Comparison of ENCODE assay signal across 35 cellular contexts in the genomic region with DNA sequence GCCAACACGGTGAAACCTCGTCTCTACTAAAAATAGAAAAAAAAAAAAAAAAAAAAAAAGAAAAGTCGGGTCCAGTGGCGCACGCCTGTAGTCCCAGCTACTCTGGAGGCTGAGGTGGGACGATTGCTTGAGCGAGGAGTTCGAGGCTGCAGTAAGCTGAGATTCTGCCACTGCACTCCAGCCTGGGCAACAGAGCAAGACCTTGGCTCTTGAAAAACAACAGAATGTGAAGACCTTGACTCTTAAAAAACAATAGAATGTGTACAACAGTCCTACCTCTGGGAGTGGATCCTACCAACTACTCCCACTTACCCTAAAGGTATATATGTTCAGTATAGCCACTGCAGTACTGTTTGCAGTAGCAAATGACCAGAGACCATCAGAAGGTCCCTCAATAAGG.
"Had no signal": no experiment of that assay in that cellular context is flagged by ENCODE, and none has a peak within 500 bp of the region (broad histone marks: within the 10 kb centered on the region; RNA-seq: fewer than 3 reads in every experiment).

No MANE protein-coding gene starts in this region.

- H3K4me1 Mint-ChIP-seq: endodermal cell had no signal

- ATAC-seq: activated CD4-positive, CD25-positive, alpha-beta regulatory T cell treated with anti-CD3 and anti-CD28 coated beads, Interleukin-2, amount 50 U/mL, for 24 hours; activated CD8-positive, alpha-beta memory T cell treated with anti-CD3 and anti-CD28 coated beads, Interleukin-2, amount 10 ng/mL, durations not matched to agents 7 days and 5 days; activated CD8-positive, alpha-beta T cell treated with anti-CD3 and anti-CD28 coated beads, Interleukin-2, amount 10 ng/mL, durations not matched to agents 7 days and 5 days; activated naive CD4-positive, alpha-beta T cell treated with anti-CD3 and anti-CD28 coated beads, Interleukin-2, amount 50 U/mL, for 72 hours; activated naive CD8-positive, alpha-beta T cell treated with anti-CD3 and anti-CD28 coated beads, Interleukin-2, amount 50 U/mL, for 24 hours; activated T-cell treated with anti-CD3 and anti-CD28 coated beads, Interleukin-2, amount 50 U/mL, for 4 hours; activated T-helper 17 cell treated with anti-CD3 and anti-CD28 coated beads, Interleukin-2, amount 50 U/mL, for 72 hours; esophagus mucosa; T-cell had no signal

- H3K4me3 Mint-ChIP-seq: activated B cell treated with CpG ODN at 0.5 μM for 24 hours; activated CD4-positive, alpha-beta memory T cell treated with anti-CD3 and anti-CD28 coated beads for 36 hours; activated CD8-positive, alpha-beta memory T cell treated with anti-CD3 and anti-CD28 coated beads, Interleukin-2, amount 10 ng/mL, durations not matched to agents 7 days and 5 days; activated CD8-positive, alpha-beta T cell treated with anti-CD3 and anti-CD28 coated beads, Interleukin-2, amount 10 ng/mL, durations not matched to agents 7 days and 5 days; activated naive CD8-positive, alpha-beta T cell treated with anti-CD3 and anti-CD28 coated beads, Interleukin-2, amount 50 U/mL, for 24 hours; activated T-cell treated with anti-CD3 and anti-CD28 coated beads, Interleukin-2, amount 50 U/mL, for 4 hours; activated T-helper 17 cell treated with anti-CD3 and anti-CD28 coated beads, Interleukin-2, amount 50 U/mL, for 72 hours; brain; dendritic cell treated with granulocyte-macrophage colony-stimulating factor and Interleukin-4, amounts not matched to agents 40 ng/mL and 50 ng/mL, for 4 days; endodermal cell; T-cell; T-helper 1 cell treated with Interleukin-12 subunit alpha and Interleukin-12 subunit beta and Interleukin-4 antibody, amounts not matched to agents 30 μg/mL and 1 μg/mL, for 36 hours; T-helper 2 cell treated with Interferon-gamma antibody and Interleukin-4, amounts not matched to agents 5 μg/mL and 100 μg/mL, for 36 hours had no signal

- H3K4me1 ChIP-seq: breast epithelium had no signal

- H3K27ac ChIP-seq: adrenal gland, ascending aorta, breast epithelium, cardiac muscle cell, coronary artery, dorsolateral prefrontal cortex, WERI-Rb-1 had no signal

- H3K27me3 ChIP-seq: adrenal gland, ascending aorta, breast epithelium, cardiac muscle cell, dorsolateral prefrontal cortex had no signal

- H3K4me3 ChIP-seq: adrenal gland, ascending aorta, breast epithelium, cardiac muscle cell, coronary artery, dorsolateral prefrontal cortex had no signal

- DNase-seq: activated B cell treated with CpG ODN at 0.5 μM for 24 hours; activated CD4-positive, alpha-beta memory T cell treated with anti-CD3 and anti-CD28 coated beads for 36 hours; activated CD8-positive, alpha-beta memory T cell treated with anti-CD3 and anti-CD28 coated beads, Interleukin-2, amount 10 ng/mL, durations not matched to agents 7 days and 5 days; activated CD8-positive, alpha-beta memory T cell treated with anti-CD3 and anti-CD28 coated beads, Interleukin-2, amount 50 U/mL, for 4 hours; activated CD8-positive, alpha-beta T cell treated with anti-CD3 and anti-CD28 coated beads, Interleukin-2, amount 10 ng/mL, durations not matched to agents 7 days and 5 days; activated effector memory CD4-positive, alpha-beta T cell treated with Interleukin-2 at 50 U/mL for 16 hours; activated gamma-delta T cell treated with Interleukin-2 at 50 U/mL for 16 hours; activated naive CD4-positive, alpha-beta T cell treated with Interleukin-2 at 50 U/mL for 16 hours; activated naive CD8-positive, alpha-beta T cell treated with anti-CD3 and anti-CD28 coated beads, Interleukin-2, amount 50 U/mL, for 24 hours; activated T-cell treated with anti-CD3 and anti-CD28 coated beads, Interleukin-2, amount 50 U/mL, for 4 hours; adrenal gland; central memory CD4-positive, alpha-beta T cell; cerebellar nuclear complex; dorsolateral prefrontal cortex; effector memory CD4-positive, alpha-beta T cell; endodermal cell; foreskin fibroblast; head of caudate nucleus; hippocampal formation; SW 1271; T-cell; T1000; WERI-Rb-1 had no signal

- H3K9me3 Mint-ChIP-seq: activated B cell treated with CpG ODN at 0.5 μM for 24 hours; activated CD4-positive, alpha-beta memory T cell treated with anti-CD3 and anti-CD28 coated beads for 36 hours; activated naive CD4-positive, alpha-beta T cell treated with anti-CD3 and anti-CD28 coated beads, Interleukin-2, amount 50 U/mL, for 72 hours; activated naive CD8-positive, alpha-beta T cell treated with anti-CD3 and anti-CD28 coated beads, Interleukin-2, amount 50 U/mL, for 24 hours; activated T-cell treated with anti-CD3 and anti-CD28 coated beads, Interleukin-2, amount 50 U/mL, for 4 hours; activated T-helper 17 cell treated with anti-CD3 and anti-CD28 coated beads, Interleukin-2, amount 50 U/mL, for 72 hours; brain; dendritic cell treated with granulocyte-macrophage colony-stimulating factor and Interleukin-4, amounts not matched to agents 40 ng/mL and 50 ng/mL, for 4 days; endodermal cell; T-cell; T-helper 1 cell treated with Interleukin-12 subunit alpha and Interleukin-12 subunit beta and Interleukin-4 antibody, amounts not matched to agents 30 μg/mL and 1 μg/mL, for 36 hours; T-helper 2 cell treated with Interferon-gamma antibody and Interleukin-4, amounts not matched to agents 5 μg/mL and 100 μg/mL, for 36 hours had no signal

- H3K27ac Mint-ChIP-seq: activated B cell treated with CpG ODN at 0.5 μM for 24 hours; activated CD8-positive, alpha-beta memory T cell treated with anti-CD3 and anti-CD28 coated beads, Interleukin-2, amount 10 ng/mL, durations not matched to agents 7 days and 5 days; activated CD8-positive, alpha-beta T cell treated with anti-CD3 and anti-CD28 coated beads, Interleukin-2, amount 10 ng/mL, durations not matched to agents 7 days and 5 days; dendritic cell treated with granulocyte-macrophage colony-stimulating factor and Interleukin-4, amounts not matched to agents 40 ng/mL and 50 ng/mL, for 4 days; endodermal cell; T-cell; T-helper 1 cell treated with Interleukin-12 subunit alpha and Interleukin-12 subunit beta and Interleukin-4 antibody, amounts not matched to agents 30 μg/mL and 1 μg/mL, for 36 hours; T-helper 2 cell treated with Interferon-gamma antibody and Interleukin-4, amounts not matched to agents 5 μg/mL and 100 μg/mL, for 36 hours had no signal

- H3K27me3 Mint-ChIP-seq: activated B cell treated with CpG ODN at 0.5 μM for 24 hours; activated CD4-positive, alpha-beta memory T cell treated with anti-CD3 and anti-CD28 coated beads for 36 hours; activated CD8-positive, alpha-beta memory T cell treated with anti-CD3 and anti-CD28 coated beads, Interleukin-2, amount 10 ng/mL, durations not matched to agents 7 days and 5 days; activated naive CD8-positive, alpha-beta T cell treated with anti-CD3 and anti-CD28 coated beads, Interleukin-2, amount 50 U/mL, for 24 hours; activated T-helper 17 cell treated with anti-CD3 and anti-CD28 coated beads, Interleukin-2, amount 50 U/mL, for 72 hours; brain; dendritic cell treated with granulocyte-macrophage colony-stimulating factor and Interleukin-4, amounts not matched to agents 40 ng/mL and 50 ng/mL, for 4 days; T-cell had no signal

- H3K36me3 ChIP-seq: adrenal gland, ascending aorta, breast epithelium, cardiac muscle cell, WERI-Rb-1 had no signal

- H3K9me3 ChIP-seq: adrenal gland, ascending aorta, breast epithelium had no signal
